ENCODE assay signal across 8 cellular contexts in genomic region chr2:84631047-84631446, GRCh38.
DNase-seq lines count a peak whose midpoint lies in the region; ATAC-seq and TF ChIP-seq lines count a peak whose summit lies in the region.

No MANE protein-coding gene starts in this region.

- H3K4me3 ChIP-seq in adipocyte (ENCODE audit: low read length): no peak overlapping the region
- no peak overlapping the region for H3K4me3 ChIP-seq in transverse colon

- in situ Hi-C loops in KBM-7 (cut with MboI; ENCODE audit: low pct_unique_long_range_greater_than_20kb, low sequenced_read_pairs) (no loop called here), transverse colon (cut with MboI; ENCODE audit: low pct_ligation_motif_present in 1 of 4, low pct_unique_long_range_greater_than_20kb in 1 of 4, low sequenced_read_pairs in 3 of 4) (no loop called here)

- H3K4me1 ChIP-seq in adipocyte (ENCODE audit: control insufficient read depth, insufficient read depth, low read length) (no peaks in the 10 kb centered on the region), transverse colon (peaks cover 0 to 5% (median 1%) of the 10 kb centered on the region in 4 donors)

- no peak overlapping the region for H3K9ac ChIP-seq in adipocyte (ENCODE audit: low read length)

- intact Hi-C loops in transverse colon (cut with DNase I; ENCODE audit: low total_unique reads): no loop called here

- TF ChIP-seq CTCF in GM10248 (IDR thresholded peaks at IDR 0.05; ENCODE audit: control extremely low read depth, extremely low read depth, low read depth, missing control alignments) (peak; percentile 40), transverse colon (IDR thresholded peaks at IDR 0.05) (peak; percentile 38 to 60 (median 51))

- DNase-seq in AG08395 (ENCODE audit: low spot score) (peak; percentile 66), GM10248 (ENCODE audit: extremely low spot score) (peak; percentile 15), KBM-7 (peak; percentile 57), adipocyte (ENCODE audit: low read depth) (peak; percentile 61), iPS-NIHi7 (ENCODE audit: extremely low spot score) (peak; percentile 57), transverse colon (no peak)

- H3K9me3 ChIP-seq in adipocyte (ENCODE audit: control insufficient read depth, low read length) (no peaks in the 10 kb centered on the region), transverse colon (no peaks in the 10 kb centered on the region)

- 44 to 48% methylated on average over 5 to 6 of the region's 6 CpGs for WGBS in transverse colon (ENCODE audit: low coverage in 1 of 2), 2 donors

- POLR2A ChIA-PET in GM10248 (lab: Yijun Ruan, JAX): no interaction called here

- TF ChIP-seq POLR2A in transverse colon (IDR thresholded peaks at IDR 0.05): no peak

- H3K27ac ChIP-seq in transverse colon: no peak overlapping the region

- H3K36me3 ChIP-seq in adipocyte (ENCODE audit: control insufficient read depth, insufficient read depth, low read length, severe bottlenecking): no peaks in the 10 kb centered on the region
- no peaks in the 10 kb centered on the region for H3K36me3 ChIP-seq in transverse colon

- ATAC-seq in GM21360 (IDR thresholded peaks at IDR 0.05; ENCODE audit: unreplicated experiment): no peak
- ATAC-seq in HG03139 (IDR thresholded peaks at IDR 0.05; ENCODE audit: unreplicated experiment): no peak

- TF ChIP-seq EP300 in transverse colon (IDR thresholded peaks at IDR 0.05; ENCODE audit: low read depth): no peak

- CTCF ChIA-PET in GM10248 (lab: Yijun Ruan, JAX): interaction anchor here (1.3 kb wide), 2 partner anchors 25 to 138 kb away, joined by 3 read pairs; no protein-coding TSS in a partner anchor

- H3K27me3 ChIP-seq in adipocyte (replicated peaks; ENCODE audit: control insufficient read depth, insufficient read depth, low read length): no peaks in the 10 kb centered on the region
- no peaks in the 10 kb centered on the region for H3K27me3 ChIP-seq in transverse colon
